ENCODE assay signal across 8 cellular contexts in the genomic region with DNA sequence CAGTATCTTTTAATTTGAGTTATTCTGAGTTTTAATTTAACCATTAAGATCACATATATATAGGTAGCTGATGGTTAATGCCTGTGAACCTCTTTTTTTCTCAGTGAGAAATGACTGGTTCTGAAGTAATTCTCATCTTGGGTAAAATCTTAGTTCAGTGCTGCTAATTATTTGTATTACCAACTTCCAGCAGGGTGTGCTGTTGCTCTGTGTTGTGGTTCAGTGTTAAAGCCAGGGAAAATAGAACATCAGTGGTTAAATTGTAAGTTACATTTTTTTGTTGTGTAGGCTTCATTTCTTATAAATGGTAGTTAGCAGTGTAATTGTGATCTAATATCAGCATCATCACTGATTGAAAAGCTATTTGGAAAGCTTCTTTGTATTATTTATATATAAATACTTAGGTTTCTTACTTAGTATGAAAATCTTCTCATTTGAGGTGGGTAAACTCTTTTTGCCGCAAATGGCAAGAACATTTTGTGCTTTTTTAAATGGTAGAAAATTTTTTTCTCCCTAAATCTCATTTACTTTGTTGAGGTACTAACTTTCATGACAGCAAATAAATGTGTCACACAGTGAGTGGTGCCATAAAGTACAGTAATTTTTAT. TPM values are rescaled to one million over a fixed set of nuclear protein-coding genes. Genes with fewer than 3 reads are reported as not detected.
A peak's percentile ranks its signal among the peaks of the same experiment; 100 is the strongest.
DNase-seq lines count a peak whose midpoint lies in the region; ATAC-seq and TF ChIP-seq lines count a peak whose summit lies in the region.

No MANE protein-coding gene starts in this region.

- DNase-seq in D341Med (ENCODE audit: low spot score) (peak; percentile 50), GM23338 (ENCODE audit: low spot score) (peak; percentile 74), NCI-H524 (lab: John Stamatoyannopoulos, UW) (peak; percentile 10 to 46), foreskin melanocyte (peak; percentile 53)
- peak; percentile 64 for DNase-seq in activated CD8-positive, alpha-beta T cell treated with anti-CD3 and anti-CD28 coated beads, Interleukin-2, amount 10 ng/mL, durations not matched to agents 7 days and 5 days
- DNase-seq in activated T-helper 2 cell treated with anti-CD3 and anti-CD28 coated beads, Interferon-gamma antibody, Interleukin-2, Interleukin-4, amounts not matched to agents 10 μg/mL and 5 μg/mL and 100 μg/mL, durations not matched to agents 14 hours and 24 hours and 36 hours (ENCODE audit: low spot score) = no peak

- H3K27me3 Mint-ChIP-seq in GM23338 (ENCODE audit: insufficient read depth, low read depth, poor library complexity) = peaks cover 2% of the 10 kb centered on the region
- no peaks in the 10 kb centered on the region for H3K27me3 Mint-ChIP-seq in activated CD8-positive, alpha-beta T cell treated with anti-CD3 and anti-CD28 coated beads, Interleukin-2, amount 10 ng/mL, durations not matched to agents 7 days and 5 days (ENCODE audit: low read depth)
- H3K27me3 Mint-ChIP-seq in activated T-helper 2 cell treated with anti-CD3 and anti-CD28 coated beads, Interferon-gamma antibody, Interleukin-2, Interleukin-4, amounts not matched to agents 10 μg/mL and 5 μg/mL and 100 μg/mL, durations not matched to agents 14 hours and 24 hours and 36 hours (ENCODE audit: low read depth) = no peaks in the 10 kb centered on the region

- no peak overlapping the region for H3K4me3 ChIP-seq in GM23338
- H3K4me3 ChIP-seq in parathyroid adenoma (ENCODE audit: low read depth, low read length) = no peak overlapping the region

- H3K4me1 Mint-ChIP-seq in GM23338 = no peaks in the 10 kb centered on the region
- H3K4me1 Mint-ChIP-seq in activated CD8-positive, alpha-beta T cell treated with anti-CD3 and anti-CD28 coated beads, Interleukin-2, amount 10 ng/mL, durations not matched to agents 7 days and 5 days (ENCODE audit: low read depth) = no peaks in the 10 kb centered on the region
- peaks cover 2% of the 10 kb centered on the region for H3K4me1 Mint-ChIP-seq in activated T-helper 2 cell treated with anti-CD3 and anti-CD28 coated beads, Interferon-gamma antibody, Interleukin-2, Interleukin-4, amounts not matched to agents 10 μg/mL and 5 μg/mL and 100 μg/mL, durations not matched to agents 14 hours and 24 hours and 36 hours (ENCODE audit: low read depth)

- peaks cover 10% of the 10 kb centered on the region; the same call in 1 of the 2 replicates for H3K79me2 ChIP-seq in GM23338 (replicated peaks; ENCODE audit: insufficient read depth)
- H3K79me2 ChIP-seq in parathyroid adenoma = peaks cover 4% of the 10 kb centered on the region

- 0 out of 2 replicates have a peak, but pooled peaks cover 3% of the 10 kb centered on the region for H4K20me1 ChIP-seq in GM23338 (replicated peaks; ENCODE audit: insufficient read depth)

- H3K36me3 ChIP-seq in GM23338 (ENCODE audit: insufficient read depth) = peaks cover 7% of the 10 kb centered on the region
- H3K36me3 ChIP-seq in parathyroid adenoma (ENCODE audit: control insufficient read depth, insufficient read depth, low read length) = no peaks in the 10 kb centered on the region

- no peaks in the 10 kb centered on the region for H3K4me1 ChIP-seq in GM23338 (ENCODE audit: insufficient read depth)
- H3K4me1 ChIP-seq in parathyroid adenoma = no peaks in the 10 kb centered on the region

- peak; percentile 73 to 77 for TF ChIP-seq CTCF in GM23338 (conservative IDR thresholded peaks at IDR 0.05; ENCODE audit: low read depth in 2 of 2)
- peak; percentile 73 for TF ChIP-seq CTCF in parathyroid adenoma (IDR thresholded peaks at IDR 0.05)

- peak; percentile 70 for ATAC-seq in GM23338
- ATAC-seq in activated CD8-positive, alpha-beta T cell treated with anti-CD3 and anti-CD28 coated beads, Interleukin-2, amount 10 ng/mL, durations not matched to agents 7 days and 5 days = peak; percentile 73
- no peak for ATAC-seq in HG03439 (IDR thresholded peaks at IDR 0.05; ENCODE audit: unreplicated experiment)

- no peak overlapping the region for H3K4me3 Mint-ChIP-seq in GM23338
- H3K4me3 Mint-ChIP-seq in activated CD8-positive, alpha-beta T cell treated with anti-CD3 and anti-CD28 coated beads, Interleukin-2, amount 10 ng/mL, durations not matched to agents 7 days and 5 days = no peak overlapping the region
- no peak overlapping the region for H3K4me3 Mint-ChIP-seq in activated T-helper 2 cell treated with anti-CD3 and anti-CD28 coated beads, Interferon-gamma antibody, Interleukin-2, Interleukin-4, amounts not matched to agents 10 μg/mL and 5 μg/mL and 100 μg/mL, durations not matched to agents 14 hours and 24 hours and 36 hours (ENCODE audit: low read depth)

- H3K9me3 ChIP-seq in parathyroid adenoma (ENCODE audit: control insufficient read depth, low read length) = no peaks in the 10 kb centered on the region

- H3K9me2 ChIP-seq in GM23338 (ENCODE audit: insufficient read depth) = no peaks in the 10 kb centered on the region

- no peak overlapping the region for H2AFZ ChIP-seq in GM23338
- no peak overlapping the region for H2AFZ ChIP-seq in parathyroid adenoma

- H3K4me2 ChIP-seq in GM23338 (no peak overlapping the region), parathyroid adenoma (ENCODE audit: low read length) (no peak overlapping the region)

- H3K27ac ChIP-seq in GM23338 (ENCODE audit: low read depth) = no peak overlapping the region
- H3K27ac ChIP-seq in parathyroid adenoma = no peak overlapping the region

- no peaks in the 10 kb centered on the region for H3K9me3 Mint-ChIP-seq in GM23338
- H3K9me3 Mint-ChIP-seq in activated CD8-positive, alpha-beta T cell treated with anti-CD3 and anti-CD28 coated beads, Interleukin-2, amount 10 ng/mL, durations not matched to agents 7 days and 5 days (ENCODE audit: insufficient read depth) = no peaks in the 10 kb centered on the region
- H3K9me3 Mint-ChIP-seq in activated T-helper 2 cell treated with anti-CD3 and anti-CD28 coated beads, Interferon-gamma antibody, Interleukin-2, Interleukin-4, amounts not matched to agents 10 μg/mL and 5 μg/mL and 100 μg/mL, durations not matched to agents 14 hours and 24 hours and 36 hours = no peaks in the 10 kb centered on the region

- H3K27ac Mint-ChIP-seq in GM23338 = no peak overlapping the region
- H3K27ac Mint-ChIP-seq in activated CD8-positive, alpha-beta T cell treated with anti-CD3 and anti-CD28 coated beads, Interleukin-2, amount 10 ng/mL, durations not matched to agents 7 days and 5 days = no peak overlapping the region
- H3K27ac Mint-ChIP-seq in activated T-helper 2 cell treated with anti-CD3 and anti-CD28 coated beads, Interferon-gamma antibody, Interleukin-2, Interleukin-4, amounts not matched to agents 10 μg/mL and 5 μg/mL and 100 μg/mL, durations not matched to agents 14 hours and 24 hours and 36 hours = no peak overlapping the region

- H3K9ac ChIP-seq in parathyroid adenoma = no peak overlapping the region

- intact Hi-C loops in activated T-helper 2 cell treated with anti-CD3 and anti-CD28 coated beads, Interferon-gamma antibody, Interleukin-2, Interleukin-4, amounts not matched to agents 10 μg/mL and 5 μg/mL and 100 μg/mL, durations not matched to agents 14 hours and 24 hours and 36 hours (cut with micrococcal nuclease) = no loop called here

- CTCF ChIA-PET in activated CD8-positive, alpha-beta T cell treated with anti-CD3 and anti-CD28 coated beads, Interleukin-2, amount 10 ng/mL, durations not matched to agents 7 days and 5 days (lab: Charles Lee) = interaction anchor here (0.8 to 2.8 kb wide), 10 partner anchors 9 to 39 kb away, joined by 3 to 14 read pairs (median 5); no protein-coding TSS in a partner anchor

- H3K27me3 ChIP-seq in GM23338 (ENCODE audit: insufficient read depth) (no peaks in the 10 kb centered on the region), parathyroid adenoma (ENCODE audit: control insufficient read depth, insufficient read depth, low read length) (no peaks in the 10 kb centered on the region)

- no peaks in the 10 kb centered on the region for H3F3A ChIP-seq in GM23338 (replicated peaks; ENCODE audit: low read depth)

- peaks cover 17% of the 10 kb centered on the region; the same call in 2 of the 3 replicates for H3K36me3 Mint-ChIP-seq in GM23338 (ENCODE audit: low read depth)
- peaks cover 40% of the 10 kb centered on the region for H3K36me3 Mint-ChIP-seq in activated CD8-positive, alpha-beta T cell treated with anti-CD3 and anti-CD28 coated beads, Interleukin-2, amount 10 ng/mL, durations not matched to agents 7 days and 5 days (ENCODE audit: low read depth)
- H3K36me3 Mint-ChIP-seq in activated T-helper 2 cell treated with anti-CD3 and anti-CD28 coated beads, Interferon-gamma antibody, Interleukin-2, Interleukin-4, amounts not matched to agents 10 μg/mL and 5 μg/mL and 100 μg/mL, durations not matched to agents 14 hours and 24 hours and 36 hours (ENCODE audit: low read depth) = peaks cover 56% of the 10 kb centered on the region

- POLR2A ChIA-PET in activated CD8-positive, alpha-beta T cell treated with anti-CD3 and anti-CD28 coated beads, Interleukin-2, amount 10 ng/mL, durations not matched to agents 7 days and 5 days (lab: Charles Lee) = no interaction called here

TF ChIP-seq in GM23338, 12 proteins besides CTCF, POLR2A, EP300 and RAD21 (continues in another document):
- no peak for TF ChIP-seq POLR2AphosphoS5 (IDR thresholded peaks at IDR 0.05; ENCODE audit: low read depth)
- TF ChIP-seq, protein P1, sequence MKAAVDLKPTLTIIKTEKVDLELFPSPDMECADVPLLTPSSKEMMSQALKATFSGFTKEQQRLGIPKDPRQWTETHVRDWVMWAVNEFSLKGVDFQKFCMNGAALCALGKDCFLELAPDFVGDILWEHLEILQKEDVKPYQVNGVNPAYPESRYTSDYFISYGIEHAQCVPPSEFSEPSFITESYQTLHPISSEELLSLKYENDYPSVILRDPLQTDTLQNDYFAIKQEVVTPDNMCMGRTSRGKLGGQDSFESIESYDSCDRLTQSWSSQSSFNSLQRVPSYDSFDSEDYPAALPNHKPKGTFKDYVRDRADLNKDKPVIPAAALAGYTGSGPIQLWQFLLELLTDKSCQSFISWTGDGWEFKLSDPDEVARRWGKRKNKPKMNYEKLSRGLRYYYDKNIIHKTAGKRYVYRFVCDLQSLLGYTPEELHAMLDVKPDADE (IDR thresholded peaks at IDR 0.05) = no peak

RNA-seq across cellular contexts. Expression of a gene that starts 43.7 kb away (rescaled TPM):
- total RNA-seq in GM23338 (2014; rRNA removed; shearing (Covaris generic)) = 28.1 and 32.5 TPM in 2 replicates
- 24.6 and 27.0 TPM in 2 replicates for polyA plus RNA-seq in GM23338 (2016; fragmentation: Nextera tagmentation; extraction: Ambion mirVana)
- 10 to 100 TPM; 22.6 to 22.7 TPM for total RNA-seq in activated CD8-positive, alpha-beta T cell treated with anti-CD3 and anti-CD28 coated beads, Interleukin-2, amount 10 ng/mL, durations not matched to agents 7 days and 5 days
- total RNA-seq in activated T-helper 2 cell treated with anti-CD3 and anti-CD28 coated beads, Interferon-gamma antibody, Interleukin-2, Interleukin-4, amounts not matched to agents 10 μg/mL and 5 μg/mL and 100 μg/mL, durations not matched to agents 14 hours and 24 hours and 36 hours = 27.7 and 28.1 TPM in 2 replicates
